21 cellular contexts compared by ENCODE assay signal in genomic region chr5:159058928-159059636, GRCh38.
DNase-seq lines count a peak whose midpoint lies in the region; ATAC-seq and FAIRE-seq lines count a peak whose summit lies in the region.
"Had no signal": no experiment of that assay in that cellular context is flagged by ENCODE, and none has a peak within 500 bp of the region (broad histone marks: within the 10 kb centered on the region; RNA-seq: fewer than 3 reads in every experiment).

No MANE protein-coding gene starts in this region.

- H3K36me3 Mint-ChIP-seq in stimulated activated effector memory CD8-positive, alpha-beta T cell treated with anti-CD3 and anti-CD28 coated beads, Interleukin-12 subunit alpha, Interleukin-12 subunit beta, amount 100 ng/mL, for 72 hours, result no peaks in the 10 kb centered on the region
- H3K36me3 Mint-ChIP-seq: activated naive CD4-positive, alpha-beta T cell treated with anti-CD3 and anti-CD28 coated beads, Interleukin-2, amount 10 ng/mL, durations not matched to agents 7 days and 5 days had no signal

- peak; percentile 67 for FAIRE-seq in GM18507 (lab: Jason Lieb, UNC)
- FAIRE-seq: endothelial cell of umbilical vein, keratinocyte had no signal

- no peak overlapping the region for H3K4me3 Mint-ChIP-seq in stimulated activated effector memory CD8-positive, alpha-beta T cell treated with anti-CD3 and anti-CD28 coated beads, Interleukin-12 subunit alpha, Interleukin-12 subunit beta, amount 100 ng/mL, for 72 hours
- H3K4me3 Mint-ChIP-seq: activated naive CD4-positive, alpha-beta T cell treated with anti-CD3 and anti-CD28 coated beads, Interleukin-2, amount 10 ng/mL, durations not matched to agents 7 days and 5 days; central memory CD8-positive, alpha-beta T cell had no signal

- H3K27ac Mint-ChIP-seq in stimulated activated effector memory CD8-positive, alpha-beta T cell treated with anti-CD3 and anti-CD28 coated beads, Interleukin-12 subunit alpha, Interleukin-12 subunit beta, amount 100 ng/mL, for 72 hours, result no peak overlapping the region
- H3K27ac Mint-ChIP-seq: activated naive CD4-positive, alpha-beta T cell treated with anti-CD3 and anti-CD28 coated beads, Interleukin-2, amount 10 ng/mL, durations not matched to agents 7 days and 5 days; progenitor cell of endocrine pancreas had no signal

- no peaks in the 10 kb centered on the region for H3K9me3 Mint-ChIP-seq in stimulated activated effector memory CD8-positive, alpha-beta T cell treated with anti-CD3 and anti-CD28 coated beads, Interleukin-12 subunit alpha, Interleukin-12 subunit beta, amount 100 ng/mL, for 72 hours
- H3K9me3 Mint-ChIP-seq: activated naive CD4-positive, alpha-beta T cell treated with anti-CD3 and anti-CD28 coated beads, Interleukin-2, amount 10 ng/mL, durations not matched to agents 7 days and 5 days; central memory CD8-positive, alpha-beta T cell had no signal

- no peaks in the 10 kb centered on the region for H3K4me1 Mint-ChIP-seq in stimulated activated effector memory CD8-positive, alpha-beta T cell treated with anti-CD3 and anti-CD28 coated beads, Interleukin-12 subunit alpha, Interleukin-12 subunit beta, amount 100 ng/mL, for 72 hours
- H3K4me1 Mint-ChIP-seq: central memory CD8-positive, alpha-beta T cell had no signal

- no peak for DNase-seq in GM18507 (ENCODE audit: extremely low spot score, insufficient read length, low read depth)
- DNase-seq in cerebellar cortex (ENCODE audit: low spot score), result peak; percentile 90
- no peak for DNase-seq in stimulated activated effector memory CD8-positive, alpha-beta T cell treated with anti-CD3 and anti-CD28 coated beads, Interleukin-12 subunit alpha, Interleukin-12 subunit beta, amount 100 ng/mL, for 72 hours (ENCODE audit: low spot score in 2 of 2)
- no peak for DNase-seq in NCI-H2081 (lab: John Stamatoyannopoulos, UW)
- no peak for DNase-seq in NCI-H2196 (lab: John Stamatoyannopoulos, UW; ENCODE audit: unreplicated experiment)
- DNase-seq: activated naive CD4-positive, alpha-beta T cell treated with anti-CD3 and anti-CD28 coated beads, Interleukin-2, amount 10 ng/mL, durations not matched to agents 7 days and 5 days; DND-41; H7; Kasumi-1; NCI-H1694; NCI-H510A treated with DMSO at 0.1 percent for 48 hours; Peyer's patch; SW 1271; WERI-Rb-1 had no signal

- ATAC-seq in HG02852 (IDR thresholded peaks at IDR 0.05; ENCODE audit: unreplicated experiment) (peak; percentile 57), GM21786 (IDR thresholded peaks at IDR 0.05; ENCODE audit: unreplicated experiment) (no peak), GM19035 (IDR thresholded peaks at IDR 0.05; ENCODE audit: unreplicated experiment) (no peak)
- peak; percentile 39 for ATAC-seq in stimulated activated effector memory CD8-positive, alpha-beta T cell treated with anti-CD3 and anti-CD28 coated beads, Interleukin-12 subunit alpha, Interleukin-12 subunit beta, amount 100 ng/mL, for 72 hours

Comparison
In these comparisons a context has a peak if more than half of its experiments do, and no peak if none do; other contexts are left out.
1. ATAC-seq: peak in HG02852 (single experiment) and stimulated activated effector memory CD8-positive, alpha-beta T cell treated with anti-CD3 and anti-CD28 coated beads, Interleukin-12 subunit alpha, Interleukin-12 subunit beta, amount 100 ng/mL, for 72 hours (single experiment); none in GM21786 (single experiment) and GM19035 (single experiment).